In the genomic region with DNA sequence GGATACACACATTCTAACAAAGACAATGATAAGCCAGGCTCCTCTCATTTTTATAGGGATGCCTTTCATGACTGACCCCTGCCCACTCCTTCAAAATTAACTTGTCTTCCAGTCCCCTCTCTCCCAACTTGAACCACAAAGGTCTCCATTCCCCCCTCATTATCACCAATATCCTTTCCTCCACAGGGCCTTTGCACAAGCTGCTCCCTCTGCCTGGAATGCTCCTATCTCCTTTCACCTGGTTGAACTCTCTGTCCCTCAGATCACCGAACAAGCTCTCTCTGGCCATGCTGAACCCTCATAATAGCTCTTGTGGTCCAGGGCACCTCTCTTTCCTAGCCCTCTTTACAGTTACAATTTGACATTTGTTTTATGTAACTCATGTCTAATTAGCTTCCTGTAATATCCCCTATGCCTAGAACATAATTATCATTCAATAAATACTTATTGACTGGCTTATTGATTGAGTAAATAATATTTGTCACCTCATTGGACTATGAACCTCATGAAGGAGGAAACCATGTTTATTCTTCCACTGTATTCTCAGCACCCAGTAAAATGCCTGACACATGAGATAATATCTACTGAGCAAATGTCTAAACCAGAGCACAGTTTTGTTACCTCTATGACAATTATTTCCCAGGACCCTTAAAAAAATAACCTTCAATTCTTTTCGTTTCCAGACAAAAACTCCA, we compare ENCODE assay signal across 21 cellular contexts.
"Had no signal": no experiment of that assay in that cellular context is flagged by ENCODE, and none has a peak within 500 bp of the region (broad histone marks: within the 10 kb centered on the region; RNA-seq: fewer than 3 reads in every experiment).

No MANE protein-coding gene starts in this region.

- FAIRE-seq: astrocyte had no signal

- DNase-seq: activated CD4-positive, alpha-beta T cell treated with anti-CD3 and anti-CD28 coated beads for 48 hours; activated CD4-positive, alpha-beta T cell treated with anti-CD3 and anti-CD28 coated beads, Interleukin-2, amount 50 U/mL, for 4 hours; activated CD4-positive, CD25-positive, alpha-beta regulatory T cell treated with anti-CD3 and anti-CD28 coated beads, Interleukin-2, amount 50 U/mL, for 72 hours; activated CD8-positive, alpha-beta memory T cell treated with anti-CD3 and anti-CD28 coated beads, Interleukin-2, amount 50 U/mL, for 48 hours; activated CD8-positive, alpha-beta T cell treated with anti-CD3 and anti-CD28 coated beads, Interleukin-2, amount 10 ng/mL, durations not matched to agents 7 days and 5 days; activated naive CD8-positive, alpha-beta T cell treated with anti-CD3 and anti-CD28 coated beads, Interleukin-2, amount 50 U/mL, for 24 hours; activated T-cell treated with anti-CD3 and anti-CD28 coated beads, Interleukin-2, amount 50 U/mL, for 1 hour; amniotic stem cell; MM.1S; NCI-H1105 treated with DMSO at 0.1 percent for 48 hours; NCI-H1694; NCI-H2029 treated with DMSO at 0.1 percent for 48 hours; NCI-H345; NCI-H510A; NCI-H526 treated with DMSO at 0.1 percent for 48 hours; NCI-H82; SIG-M5; T-helper 17 cell; T-helper 9 cell had no signal

- ATAC-seq: activated CD8-positive, alpha-beta T cell treated with anti-CD3 and anti-CD28 coated beads, Interleukin-2, amount 10 ng/mL, durations not matched to agents 7 days and 5 days; activated naive CD8-positive, alpha-beta T cell treated with anti-CD3 and anti-CD28 coated beads, Interleukin-2, amount 50 U/mL, for 24 hours; T-helper 17 cell; WTC11 had no signal
